In the genomic region with DNA sequence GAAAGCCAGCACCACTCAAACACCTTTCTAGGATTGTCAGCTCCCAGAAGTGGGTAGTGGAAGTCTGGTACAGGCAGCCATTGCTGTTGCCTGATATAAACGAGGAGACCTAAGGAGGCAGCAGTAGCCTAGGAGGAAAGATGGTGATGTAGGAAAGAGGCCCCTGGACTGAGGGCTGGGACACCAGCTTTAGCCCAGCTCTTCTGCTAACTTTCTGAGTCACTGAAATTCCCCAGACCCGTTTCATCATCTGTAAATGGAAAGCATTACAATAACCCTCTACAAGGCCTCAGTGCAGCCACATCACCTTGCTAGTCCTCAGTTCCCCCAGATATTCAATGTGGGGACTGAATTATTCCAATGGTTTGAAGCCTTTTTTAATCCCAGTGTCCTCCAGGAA, we compare ENCODE assay signal across 1 cellular context.
TF ChIP-seq lines count a peak whose summit lies in the region.

No MANE protein-coding gene starts in this region.

TF ChIP-seq in IMR-90, 13 proteins besides CTCF, POLR2A, EP300 and RAD21:
- TF ChIP-seq, protein P1, sequence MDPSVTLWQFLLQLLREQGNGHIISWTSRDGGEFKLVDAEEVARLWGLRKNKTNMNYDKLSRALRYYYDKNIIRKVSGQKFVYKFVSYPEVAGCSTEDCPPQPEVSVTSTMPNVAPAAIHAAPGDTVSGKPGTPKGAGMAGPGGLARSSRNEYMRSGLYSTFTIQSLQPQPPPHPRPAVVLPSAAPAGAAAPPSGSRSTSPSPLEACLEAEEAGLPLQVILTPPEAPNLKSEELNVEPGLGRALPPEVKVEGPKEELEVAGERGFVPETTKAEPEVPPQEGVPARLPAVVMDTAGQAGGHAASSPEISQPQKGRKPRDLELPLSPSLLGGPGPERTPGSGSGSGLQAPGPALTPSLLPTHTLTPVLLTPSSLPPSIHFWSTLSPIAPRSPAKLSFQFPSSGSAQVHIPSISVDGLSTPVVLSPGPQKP (IDR thresholded peaks at IDR 0.05; ENCODE audit: borderline replicate concordance, low read depth, low read length), result no peak
- TF ChIP-seq CEBPB (IDR thresholded peaks at IDR 0.05; ENCODE audit: low read depth, low read length) (peak; percentile 69; the same call in 1 of the 2 replicates), BHLHE40 (IDR thresholded peaks at IDR 0.05; ENCODE audit: low read depth, low read length) (no peak), RFX5 (IDR thresholded peaks at IDR 0.05; ENCODE audit: low read depth, low read length) (no peak), FOS (IDR thresholded peaks at IDR 0.05; ENCODE audit: low read depth, low read length) (peak; percentile 17; the same call in 1 of the 2 replicates), MXI1 (IDR thresholded peaks at IDR 0.05; ENCODE audit: borderline replicate concordance, low read depth, low read length) (no peak), CHD1 (IDR thresholded peaks at IDR 0.05; ENCODE audit: low read depth, low read length) (no peak)
- TF ChIP-seq, protein P2, sequence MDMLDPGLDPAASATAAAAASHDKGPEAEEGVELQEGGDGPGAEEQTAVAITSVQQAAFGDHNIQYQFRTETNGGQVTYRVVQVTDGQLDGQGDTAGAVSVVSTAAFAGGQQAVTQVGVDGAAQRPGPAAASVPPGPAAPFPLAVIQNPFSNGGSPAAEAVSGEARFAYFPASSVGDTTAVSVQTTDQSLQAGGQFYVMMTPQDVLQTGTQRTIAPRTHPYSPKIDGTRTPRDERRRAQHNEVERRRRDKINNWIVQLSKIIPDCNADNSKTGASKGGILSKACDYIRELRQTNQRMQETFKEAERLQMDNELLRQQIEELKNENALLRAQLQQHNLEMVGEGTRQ (IDR thresholded peaks at IDR 0.05; ENCODE audit: low read depth, low read length), result no peak
